In the genomic region with DNA sequence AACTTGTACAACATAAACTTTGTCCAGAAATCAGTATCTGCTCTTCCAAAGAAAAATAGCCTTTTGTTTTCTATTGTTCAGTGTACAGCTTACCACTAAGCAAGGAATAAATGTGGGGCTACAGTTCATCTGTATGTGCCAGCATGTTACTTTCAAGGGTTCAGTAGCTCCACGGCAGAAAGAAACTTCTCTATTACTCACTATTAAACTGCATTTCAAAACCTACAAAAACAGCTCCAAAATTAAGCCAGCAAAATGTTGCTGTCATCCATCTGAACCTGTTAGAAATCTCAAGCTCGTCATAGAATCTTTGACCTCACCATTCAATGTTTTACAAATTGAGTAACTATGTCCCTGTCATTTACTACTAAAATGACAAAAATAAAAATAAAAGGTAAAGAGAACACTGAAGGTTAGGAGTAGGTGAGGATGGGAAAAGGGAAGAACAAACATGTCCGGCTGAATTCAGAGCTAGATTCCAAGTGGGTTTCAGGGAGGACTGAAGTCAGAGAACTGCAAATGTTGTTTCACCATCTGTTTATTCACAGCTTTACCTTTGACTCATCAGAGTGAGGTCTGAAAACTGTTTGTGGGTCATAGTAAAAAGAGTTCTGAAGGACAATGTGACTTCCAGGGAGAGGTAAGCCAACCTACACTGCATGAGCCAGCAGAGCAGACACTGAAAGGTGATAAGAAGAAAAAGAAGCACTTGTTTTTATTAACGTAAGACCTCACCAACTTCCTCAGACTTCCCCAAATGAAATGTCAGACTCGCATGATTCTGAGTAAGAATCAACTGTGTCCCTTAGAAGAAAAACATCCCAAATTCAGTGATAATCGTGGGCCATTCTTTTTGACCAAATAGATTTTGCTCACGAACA, we compare ENCODE assay signal across 1 cellular context.
TF ChIP-seq lines count a peak whose summit lies in the region.

No MANE protein-coding gene starts in this region.

TF ChIP-seq in HepG2, 621 proteins besides CTCF, POLR2A, EP300 and RAD21 (continued from another document and continues in another):
- TF ChIP-seq, protein P1, sequence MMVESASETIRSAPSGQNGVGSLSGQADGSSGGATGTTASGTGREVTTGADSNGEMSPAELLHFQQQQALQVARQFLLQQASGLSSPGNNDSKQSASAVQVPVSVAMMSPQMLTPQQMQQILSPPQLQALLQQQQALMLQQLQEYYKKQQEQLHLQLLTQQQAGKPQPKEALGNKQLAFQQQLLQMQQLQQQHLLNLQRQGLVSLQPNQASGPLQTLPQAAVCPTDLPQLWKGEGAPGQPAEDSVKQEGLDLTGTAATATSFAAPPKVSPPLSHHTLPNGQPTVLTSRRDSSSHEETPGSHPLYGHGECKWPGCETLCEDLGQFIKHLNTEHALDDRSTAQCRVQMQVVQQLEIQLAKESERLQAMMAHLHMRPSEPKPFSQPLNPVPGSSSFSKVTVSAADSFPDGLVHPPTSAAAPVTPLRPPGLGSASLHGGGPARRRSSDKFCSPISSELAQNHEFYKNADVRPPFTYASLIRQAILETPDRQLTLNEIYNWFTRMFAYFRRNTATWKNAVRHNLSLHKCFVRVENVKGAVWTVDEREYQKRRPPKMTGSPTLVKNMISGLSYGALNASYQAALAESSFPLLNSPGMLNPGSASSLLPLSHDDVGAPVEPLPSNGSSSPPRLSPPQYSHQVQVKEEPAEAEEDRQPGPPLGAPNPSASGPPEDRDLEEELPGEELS (CRISPR knock-in tag; IDR thresholded peaks at IDR 0.05): peak; percentile 86
- TF ChIP-seq, protein P2, sequence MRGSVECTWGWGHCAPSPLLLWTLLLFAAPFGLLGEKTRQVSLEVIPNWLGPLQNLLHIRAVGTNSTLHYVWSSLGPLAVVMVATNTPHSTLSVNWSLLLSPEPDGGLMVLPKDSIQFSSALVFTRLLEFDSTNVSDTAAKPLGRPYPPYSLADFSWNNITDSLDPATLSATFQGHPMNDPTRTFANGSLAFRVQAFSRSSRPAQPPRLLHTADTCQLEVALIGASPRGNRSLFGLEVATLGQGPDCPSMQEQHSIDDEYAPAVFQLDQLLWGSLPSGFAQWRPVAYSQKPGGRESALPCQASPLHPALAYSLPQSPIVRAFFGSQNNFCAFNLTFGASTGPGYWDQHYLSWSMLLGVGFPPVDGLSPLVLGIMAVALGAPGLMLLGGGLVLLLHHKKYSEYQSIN (CRISPR knock-in tag; IDR thresholded peaks at IDR 0.05; ENCODE audit: borderline replicate concordance): no peak
- TF ChIP-seq SP2 (CRISPR knock-in tag; IDR thresholded peaks at IDR 0.05): no peak
- 0 out of 2 replicates have a peak, but pooled peaks have one; percentile 11 for TF ChIP-seq SMC3 (IDR thresholded peaks at IDR 0.05; ENCODE audit: low read length)
- TF ChIP-seq, protein P3, sequence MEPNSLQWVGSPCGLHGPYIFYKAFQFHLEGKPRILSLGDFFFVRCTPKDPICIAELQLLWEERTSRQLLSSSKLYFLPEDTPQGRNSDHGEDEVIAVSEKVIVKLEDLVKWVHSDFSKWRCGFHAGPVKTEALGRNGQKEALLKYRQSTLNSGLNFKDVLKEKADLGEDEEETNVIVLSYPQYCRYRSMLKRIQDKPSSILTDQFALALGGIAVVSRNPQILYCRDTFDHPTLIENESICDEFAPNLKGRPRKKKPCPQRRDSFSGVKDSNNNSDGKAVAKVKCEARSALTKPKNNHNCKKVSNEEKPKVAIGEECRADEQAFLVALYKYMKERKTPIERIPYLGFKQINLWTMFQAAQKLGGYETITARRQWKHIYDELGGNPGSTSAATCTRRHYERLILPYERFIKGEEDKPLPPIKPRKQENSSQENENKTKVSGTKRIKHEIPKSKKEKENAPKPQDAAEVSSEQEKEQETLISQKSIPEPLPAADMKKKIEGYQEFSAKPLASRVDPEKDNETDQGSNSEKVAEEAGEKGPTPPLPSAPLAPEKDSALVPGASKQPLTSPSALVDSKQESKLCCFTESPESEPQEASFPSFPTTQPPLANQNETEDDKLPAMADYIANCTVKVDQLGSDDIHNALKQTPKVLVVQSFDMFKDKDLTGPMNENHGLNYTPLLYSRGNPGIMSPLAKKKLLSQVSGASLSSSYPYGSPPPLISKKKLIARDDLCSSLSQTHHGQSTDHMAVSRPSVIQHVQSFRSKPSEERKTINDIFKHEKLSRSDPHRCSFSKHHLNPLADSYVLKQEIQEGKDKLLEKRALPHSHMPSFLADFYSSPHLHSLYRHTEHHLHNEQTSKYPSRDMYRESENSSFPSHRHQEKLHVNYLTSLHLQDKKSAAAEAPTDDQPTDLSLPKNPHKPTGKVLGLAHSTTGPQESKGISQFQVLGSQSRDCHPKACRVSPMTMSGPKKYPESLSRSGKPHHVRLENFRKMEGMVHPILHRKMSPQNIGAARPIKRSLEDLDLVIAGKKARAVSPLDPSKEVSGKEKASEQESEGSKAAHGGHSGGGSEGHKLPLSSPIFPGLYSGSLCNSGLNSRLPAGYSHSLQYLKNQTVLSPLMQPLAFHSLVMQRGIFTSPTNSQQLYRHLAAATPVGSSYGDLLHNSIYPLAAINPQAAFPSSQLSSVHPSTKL (CRISPR knock-in tag; IDR thresholded peaks at IDR 0.05): peak; percentile 96
- no peak for TF ChIP-seq ZNF451 (CRISPR knock-in tag; IDR thresholded peaks at IDR 0.05)
- TF ChIP-seq MAFK (conservative IDR thresholded peaks at IDR 0.05 in 1 of 2, IDR thresholded peaks at IDR 0.05 in 1 of 2; ENCODE audit: low read length in 2 of 2): 0 out of 4 replicates have a peak, but pooled peaks of 1 of the 2 experiments have one; percentile 22
- TF ChIP-seq SNAI1 (CRISPR knock-in tag; IDR thresholded peaks at IDR 0.05; ENCODE audit: borderline replicate concordance): no peak
- TF ChIP-seq ZNF234 (CRISPR knock-in tag; conservative IDR thresholded peaks at IDR 0.05): no peak
- 0 out of 2 replicates have a peak, but pooled peaks have one; percentile 36 for TF ChIP-seq MIER2 (CRISPR knock-in tag; IDR thresholded peaks at IDR 0.05)
- TF ChIP-seq GABPA (IDR thresholded peaks at IDR 0.05; ENCODE audit: low read depth, low read length): no peak
- 0 out of 2 replicates have a peak, but pooled peaks have one; percentile 31 for TF ChIP-seq GABPA (CRISPR knock-in tag; IDR thresholded peaks at IDR 0.05; ENCODE audit: low read depth)
- 0 out of 2 replicates have a peak, but pooled peaks have one; percentile 18 for TF ChIP-seq TBX3 (IDR thresholded peaks at IDR 0.05; ENCODE audit: borderline replicate concordance)
- TF ChIP-seq KLF12 (CRISPR knock-in tag; IDR thresholded peaks at IDR 0.05; ENCODE audit: borderline replicate concordance): no peak
- no peak for TF ChIP-seq ZKSCAN1 (IDR thresholded peaks at IDR 0.05; ENCODE audit: low read length)
- TF ChIP-seq ZNF256 (CRISPR knock-in tag; conservative IDR thresholded peaks at IDR 0.05): no peak
- TF ChIP-seq, protein P4, sequence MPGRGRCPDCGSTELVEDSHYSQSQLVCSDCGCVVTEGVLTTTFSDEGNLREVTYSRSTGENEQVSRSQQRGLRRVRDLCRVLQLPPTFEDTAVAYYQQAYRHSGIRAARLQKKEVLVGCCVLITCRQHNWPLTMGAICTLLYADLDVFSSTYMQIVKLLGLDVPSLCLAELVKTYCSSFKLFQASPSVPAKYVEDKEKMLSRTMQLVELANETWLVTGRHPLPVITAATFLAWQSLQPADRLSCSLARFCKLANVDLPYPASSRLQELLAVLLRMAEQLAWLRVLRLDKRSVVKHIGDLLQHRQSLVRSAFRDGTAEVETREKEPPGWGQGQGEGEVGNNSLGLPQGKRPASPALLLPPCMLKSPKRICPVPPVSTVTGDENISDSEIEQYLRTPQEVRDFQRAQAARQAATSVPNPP (CRISPR knock-in tag; IDR thresholded peaks at IDR 0.05): 0 out of 2 replicates have a peak, but pooled peaks have one; percentile 30
- peak; percentile 49; the same call in 1 of the 2 replicates for TF ChIP-seq ZSCAN25 (CRISPR knock-in tag; IDR thresholded peaks at IDR 0.05)
- peak; percentile 79 for TF ChIP-seq TBX2 (CRISPR knock-in tag; IDR thresholded peaks at IDR 0.05; ENCODE audit: borderline replicate concordance)
- TF ChIP-seq ZNF12 (CRISPR knock-in tag; IDR thresholded peaks at IDR 0.05): peak; percentile 31; the same call in 1 of the 2 replicates
- TF ChIP-seq, protein P5, sequence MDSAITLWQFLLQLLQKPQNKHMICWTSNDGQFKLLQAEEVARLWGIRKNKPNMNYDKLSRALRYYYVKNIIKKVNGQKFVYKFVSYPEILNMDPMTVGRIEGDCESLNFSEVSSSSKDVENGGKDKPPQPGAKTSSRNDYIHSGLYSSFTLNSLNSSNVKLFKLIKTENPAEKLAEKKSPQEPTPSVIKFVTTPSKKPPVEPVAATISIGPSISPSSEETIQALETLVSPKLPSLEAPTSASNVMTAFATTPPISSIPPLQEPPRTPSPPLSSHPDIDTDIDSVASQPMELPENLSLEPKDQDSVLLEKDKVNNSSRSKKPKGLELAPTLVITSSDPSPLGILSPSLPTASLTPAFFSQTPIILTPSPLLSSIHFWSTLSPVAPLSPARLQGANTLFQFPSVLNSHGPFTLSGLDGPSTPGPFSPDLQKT (CRISPR knock-in tag; IDR thresholded peaks at IDR 0.05; ENCODE audit: borderline replicate concordance): no peak
- peak; percentile 63; the same call in 1 of the 2 replicates for TF ChIP-seq ZKSCAN8 (CRISPR knock-in tag; IDR thresholded peaks at IDR 0.05; ENCODE audit: borderline replicate concordance)
- TF ChIP-seq ZSCAN31 (CRISPR knock-in tag; IDR thresholded peaks at IDR 0.05; ENCODE audit: low read depth): 0 out of 2 replicates have a peak, but pooled peaks have one; percentile 39
- TF ChIP-seq, protein P6, sequence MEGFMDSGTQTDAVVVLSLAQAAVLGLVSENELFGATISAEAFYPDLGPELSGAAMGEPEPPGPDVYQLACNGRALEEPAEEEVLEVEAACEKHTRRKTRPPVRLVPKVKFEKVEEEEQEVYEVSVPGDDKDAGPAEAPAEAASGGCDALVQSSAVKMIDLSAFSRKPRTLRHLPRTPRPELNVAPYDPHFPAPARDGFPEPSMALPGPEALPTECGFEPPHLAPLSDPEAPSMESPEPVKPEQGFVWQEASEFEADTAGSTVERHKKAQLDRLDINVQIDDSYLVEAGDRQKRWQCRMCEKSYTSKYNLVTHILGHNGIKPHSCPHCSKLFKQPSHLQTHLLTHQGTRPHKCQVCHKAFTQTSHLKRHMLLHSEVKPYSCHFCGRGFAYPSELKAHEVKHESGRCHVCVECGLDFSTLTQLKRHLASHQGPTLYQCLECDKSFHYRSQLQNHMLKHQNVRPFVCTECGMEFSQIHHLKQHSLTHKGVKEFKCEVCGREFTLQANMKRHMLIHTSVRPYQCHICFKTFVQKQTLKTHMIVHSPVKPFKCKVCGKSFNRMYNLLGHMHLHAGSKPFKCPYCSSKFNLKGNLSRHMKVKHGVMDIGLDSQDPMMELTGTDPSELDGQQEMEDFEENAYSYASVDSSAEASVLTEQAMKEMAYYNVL (CRISPR knock-in tag; IDR thresholded peaks at IDR 0.05; ENCODE audit: borderline replicate concordance): peak; percentile 86; the same call in 1 of the 2 replicates
- TF ChIP-seq TMF1 (CRISPR knock-in tag; IDR thresholded peaks at IDR 0.05; ENCODE audit: low read depth): no peak
- TF ChIP-seq, protein P7, sequence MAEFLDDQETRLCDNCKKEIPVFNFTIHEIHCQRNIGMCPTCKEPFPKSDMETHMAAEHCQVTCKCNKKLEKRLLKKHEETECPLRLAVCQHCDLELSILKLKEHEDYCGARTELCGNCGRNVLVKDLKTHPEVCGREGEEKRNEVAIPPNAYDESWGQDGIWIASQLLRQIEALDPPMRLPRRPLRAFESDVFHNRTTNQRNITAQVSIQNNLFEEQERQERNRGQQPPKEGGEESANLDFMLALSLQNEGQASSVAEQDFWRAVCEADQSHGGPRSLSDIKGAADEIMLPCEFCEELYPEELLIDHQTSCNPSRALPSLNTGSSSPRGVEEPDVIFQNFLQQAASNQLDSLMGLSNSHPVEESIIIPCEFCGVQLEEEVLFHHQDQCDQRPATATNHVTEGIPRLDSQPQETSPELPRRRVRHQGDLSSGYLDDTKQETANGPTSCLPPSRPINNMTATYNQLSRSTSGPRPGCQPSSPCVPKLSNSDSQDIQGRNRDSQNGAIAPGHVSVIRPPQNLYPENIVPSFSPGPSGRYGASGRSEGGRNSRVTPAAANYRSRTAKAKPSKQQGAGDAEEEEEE (CRISPR knock-in tag; IDR thresholded peaks at IDR 0.05; ENCODE audit: borderline replicate concordance): peak; percentile 62; the same call in 1 of the 2 replicates
- 0 out of 2 replicates have a peak, but pooled peaks have one; percentile 50 for TF ChIP-seq NCOA5 (CRISPR knock-in tag; IDR thresholded peaks at IDR 0.05)
- peak; percentile 74; the same call in 1 of the 2 replicates for TF ChIP-seq ZNF331 (CRISPR knock-in tag; IDR thresholded peaks at IDR 0.05)
- TF ChIP-seq, protein P8, sequence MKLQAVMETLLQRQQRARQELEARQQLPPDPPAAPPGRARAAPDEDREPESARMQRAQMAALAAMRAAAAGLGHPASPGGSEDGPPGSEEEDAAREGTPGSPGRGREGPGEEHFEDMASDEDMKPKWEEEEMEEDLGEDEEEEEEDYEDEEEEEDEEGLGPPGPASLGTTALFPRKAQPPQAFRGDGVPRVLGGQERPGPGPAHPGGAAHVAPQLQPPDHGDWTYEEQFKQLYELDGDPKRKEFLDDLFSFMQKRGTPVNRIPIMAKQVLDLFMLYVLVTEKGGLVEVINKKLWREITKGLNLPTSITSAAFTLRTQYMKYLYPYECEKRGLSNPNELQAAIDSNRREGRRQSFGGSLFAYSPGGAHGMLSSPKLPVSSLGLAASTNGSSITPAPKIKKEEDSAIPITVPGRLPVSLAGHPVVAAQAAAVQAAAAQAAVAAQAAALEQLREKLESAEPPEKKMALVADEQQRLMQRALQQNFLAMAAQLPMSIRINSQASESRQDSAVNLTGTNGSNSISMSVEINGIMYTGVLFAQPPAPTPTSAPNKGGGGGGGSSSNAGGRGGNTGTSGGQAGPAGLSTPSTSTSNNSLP (IDR thresholded peaks at IDR 0.05; ENCODE audit: low read depth, low read length): peak; percentile 44; the same call in 1 of the 2 replicates
- TF ChIP-seq FOSL2 (CRISPR knock-in tag; IDR thresholded peaks at IDR 0.05): peak; percentile 95
- peak; percentile 90 for TF ChIP-seq ZNF263 (CRISPR knock-in tag; IDR thresholded peaks at IDR 0.05)
- TF ChIP-seq HOXA3 (CRISPR knock-in tag; IDR thresholded peaks at IDR 0.05): peak; percentile 29; the same call in 1 of the 2 replicates
- 0 out of 4 replicates have a peak, but pooled peaks of 1 of the 2 experiments have one; percentile 36 for TF ChIP-seq NR2F1 (CRISPR knock-in tag; IDR thresholded peaks at IDR 0.05)
- TF ChIP-seq DNMT1 (CRISPR knock-in tag; IDR thresholded peaks at IDR 0.05): no peak
- TF ChIP-seq, protein P9, sequence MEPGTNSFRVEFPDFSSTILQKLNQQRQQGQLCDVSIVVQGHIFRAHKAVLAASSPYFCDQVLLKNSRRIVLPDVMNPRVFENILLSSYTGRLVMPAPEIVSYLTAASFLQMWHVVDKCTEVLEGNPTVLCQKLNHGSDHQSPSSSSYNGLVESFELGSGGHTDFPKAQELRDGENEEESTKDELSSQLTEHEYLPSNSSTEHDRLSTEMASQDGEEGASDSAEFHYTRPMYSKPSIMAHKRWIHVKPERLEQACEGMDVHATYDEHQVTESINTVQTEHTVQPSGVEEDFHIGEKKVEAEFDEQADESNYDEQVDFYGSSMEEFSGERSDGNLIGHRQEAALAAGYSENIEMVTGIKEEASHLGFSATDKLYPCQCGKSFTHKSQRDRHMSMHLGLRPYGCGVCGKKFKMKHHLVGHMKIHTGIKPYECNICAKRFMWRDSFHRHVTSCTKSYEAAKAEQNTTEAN (CRISPR knock-in tag; conservative IDR thresholded peaks at IDR 0.05): 0 out of 2 replicates have a peak, but pooled peaks have one; percentile 13
- peak; percentile 15 for TF ChIP-seq STAG1 (CRISPR knock-in tag; IDR thresholded peaks at IDR 0.05)
- peak; percentile 71; the same call in 1 of the 2 replicates for TF ChIP-seq ELF3 (CRISPR knock-in tag; IDR thresholded peaks at IDR 0.05)
- TF ChIP-seq RBAK (CRISPR knock-in tag; IDR thresholded peaks at IDR 0.05): 0 out of 2 replicates have a peak, but pooled peaks have one; percentile 41
- peak; percentile 52 for TF ChIP-seq PHF5A (CRISPR knock-in tag; IDR thresholded peaks at IDR 0.05; ENCODE audit: low read depth, unreplicated experiment)
- no peak for TF ChIP-seq ZBTB1 (CRISPR knock-in tag; IDR thresholded peaks at IDR 0.05; ENCODE audit: borderline replicate concordance)
- TF ChIP-seq FOXO1 (CRISPR knock-in tag; IDR thresholded peaks at IDR 0.05): peak; percentile 75; the same call in 1 of the 2 replicates
- peak; percentile 91 for TF ChIP-seq PPARG (CRISPR knock-in tag; conservative IDR thresholded peaks at IDR 0.05)
